8 cellular contexts compared by ENCODE assay signal in the genomic region with DNA sequence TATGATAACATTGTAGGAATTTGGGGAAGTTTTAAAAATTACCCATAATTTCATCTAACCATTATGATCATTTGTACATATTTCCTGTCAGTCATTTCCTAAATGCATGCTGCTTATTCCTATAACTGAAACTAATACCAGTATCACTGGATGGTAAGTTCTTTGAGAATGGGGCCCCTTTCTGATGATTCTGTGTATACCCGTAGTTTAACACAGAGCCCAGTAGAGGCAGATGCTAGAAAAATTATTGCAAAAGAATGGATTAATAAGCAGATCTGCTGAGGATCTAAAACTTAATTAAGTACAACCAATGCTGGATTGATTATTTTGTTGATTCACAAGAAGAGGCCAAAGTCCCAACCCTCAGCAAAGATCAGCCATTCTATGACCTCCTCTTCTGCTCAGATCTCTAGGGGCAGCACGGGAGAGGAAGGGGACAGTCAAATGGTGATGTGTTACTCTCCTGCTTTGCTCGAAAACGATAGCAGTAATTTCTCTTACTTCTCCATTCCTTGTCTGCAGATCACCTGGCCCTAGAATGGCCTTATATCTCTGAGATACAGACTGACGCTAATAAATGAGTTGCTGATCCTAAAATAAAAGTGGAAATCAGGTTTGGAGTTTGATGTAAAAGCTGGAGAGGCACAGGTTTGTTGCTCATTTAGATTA.
DNase-seq lines count a peak whose midpoint lies in the region; ATAC-seq, FAIRE-seq and TF ChIP-seq lines count a peak whose summit lies in the region.

No MANE protein-coding gene starts in this region.

- intact Hi-C loops in A673 (cut with micrococcal nuclease; ENCODE audit: unreplicated experiment) = no loop called here

- peaks cover 6% of the 10 kb centered on the region for H3K4me1 ChIP-seq in A673 (ENCODE audit: insufficient read depth, low read length, poor library complexity, severe bottlenecking)
- no peaks in the 10 kb centered on the region; the same call in 1 of the 2 replicates for H3K4me1 ChIP-seq in GM23248 (ENCODE audit: insufficient read depth)

- BruUV-seq in A673 (replicated peaks; lab: Mats Ljungman, UMichigan) = no TSS peak

- no peak overlapping the region for H2AFZ ChIP-seq in GM23248

- ATAC-seq in GM21390 (IDR thresholded peaks at IDR 0.05; ENCODE audit: unreplicated experiment) (peak; percentile 59), HG03575 (IDR thresholded peaks at IDR 0.05; ENCODE audit: extremely low read depth, insufficient number of reproducible peaks, low FRiP score, unreplicated experiment) (peak; percentile 25)

- no peak overlapping the region for H3K4me2 ChIP-seq in GM23248 (ENCODE audit: unreplicated experiment)

- no peak overlapping the region for H3K9ac ChIP-seq in GM23248

- in situ Hi-C loops in GM23248 (cut with MboI) = no loop called here

- peak overlapping the region; percentile 97 for H3K27ac ChIP-seq in epithelial cell of prostate
- no peak overlapping the region for H3K27ac ChIP-seq in A673 (ENCODE audit: low read depth, low read length, poor library complexity, severe bottlenecking)
- H3K27ac ChIP-seq in GM23248 = no peak overlapping the region

- POLR2A ChIA-PET in A673 (lab: Charles Lee; ENCODE audit: low non-redundant PET) = no interaction called here

- H3K79me2 ChIP-seq in GM23248 (ENCODE audit: insufficient read depth) = no peaks in the 10 kb centered on the region

- 0 out of 2 replicates have a peak, but pooled peaks cover 5% of the 10 kb centered on the region for H3F3A ChIP-seq in GM23248 (ENCODE audit: insufficient read depth)

- WGBS in GM23248 (ENCODE audit: low coverage in 1 of 2, low lambda C conversion rate in 2 of 2, missing lambda C conversion rate in 2 of 2), 2 experiments = 87 to 89% methylated on average over 5 of the region's 5 CpGs

- H3K36me3 ChIP-seq in A673 (ENCODE audit: insufficient read depth, low read length, poor library complexity, severe bottlenecking) (no peaks in the 10 kb centered on the region), GM23248 (ENCODE audit: low read depth) (no peaks in the 10 kb centered on the region)

- no peak for TF ChIP-seq POLR2A in GM12892 (IDR thresholded peaks at IDR 0.05; ENCODE audit: low read depth, low read length)

- H3K4me3 ChIP-seq in A673 (ENCODE audit: low read depth, low read length, poor library complexity, severe bottlenecking) (no peak overlapping the region), GM23248 (no peak overlapping the region)

- CTCF ChIA-PET in A673 (lab: Charles Lee) = no interaction called here

- H4K20me1 ChIP-seq in GM23248 (ENCODE audit: insufficient read depth) = no peaks in the 10 kb centered on the region

- TF ChIP-seq CTCF in A673 (conservative IDR thresholded peaks at IDR 0.05; ENCODE audit: low read depth, low read length) = no peak

- no peaks in the 10 kb centered on the region for H3K9me3 ChIP-seq in A673 (ENCODE audit: low read depth, low read length, poor library complexity, severe bottlenecking)
- no peaks in the 10 kb centered on the region for H3K9me3 ChIP-seq in GM23248 (ENCODE audit: low read depth)

- H3K9me2 ChIP-seq in GM23248 (ENCODE audit: insufficient read depth) = no peaks in the 10 kb centered on the region

- H3K27me3 ChIP-seq in A673 (replicated peaks; ENCODE audit: insufficient read depth, low read depth, low read length, poor library complexity) = no peaks in the 10 kb centered on the region
- H3K27me3 ChIP-seq in GM23248 (replicated peaks; ENCODE audit: insufficient read depth) = 0 out of 2 replicates have a peak, but pooled peaks cover 8% of the 10 kb centered on the region

- peak; percentile 97 for FAIRE-seq in GM12892 (lab: Jason Lieb, UNC)

- DNase-seq in GM12892 (ENCODE audit: insufficient read length) (no peak), epithelial cell of prostate (ENCODE audit: low read depth, low spot score) (no peak), HPDE6-E6E7 (ENCODE audit: extremely low spot score) (no peak), A673 (ENCODE audit: low spot score) (no peak), GM23248 (no peak), NCI-H2107 (lab: John Stamatoyannopoulos, UW) (no peak)
